ENCODE assay signal across 21 cellular contexts in genomic region chr7:48049850-48050249, GRCh38. TPM values are rescaled to one million over a fixed set of nuclear protein-coding genes. Genes with fewer than 3 reads are reported as not detected.
DNase-seq lines count a peak whose midpoint lies in the region; ATAC-seq and TF ChIP-seq lines count a peak whose summit lies in the region.
"Had no signal": no experiment of that assay in that cellular context is flagged by ENCODE, and none has a peak within 500 bp of the region (broad histone marks: within the 10 kb centered on the region; RNA-seq: fewer than 3 reads in every experiment).

No MANE protein-coding gene starts in this region.

- intact Hi-C loops in CD8-positive, alpha-beta T cell (cut with DNase I, micrococcal nuclease), result no loop called here
- intact Hi-C loops in naive thymus-derived CD4-positive, alpha-beta T cell (cut with micrococcal nuclease), result no loop called here

- TF ChIP-seq CTCF in CD8-positive, alpha-beta T cell (IDR thresholded peaks at IDR 0.05), result no peak

- ATAC-seq in CD8-positive, alpha-beta T cell, result no peak
- peak; percentile 51 for ATAC-seq in effector memory CD8-positive, alpha-beta T cell (replicated peaks)
- ATAC-seq in naive thymus-derived CD4-positive, alpha-beta T cell, result peak; percentile 48
- ATAC-seq in GM21717 (IDR thresholded peaks at IDR 0.05; ENCODE audit: unreplicated experiment), result no peak
- ATAC-seq: Panc1, SK-N-SH treated with all-trans-retinoic acid at 6 μM for 48 hours had no signal

- no peaks in the 10 kb centered on the region for H3K27me3 ChIP-seq in CD8-positive, alpha-beta T cell (ENCODE audit: insufficient read depth, low read length)
- no peaks in the 10 kb centered on the region for H3K27me3 ChIP-seq in naive thymus-derived CD4-positive, alpha-beta T cell (ENCODE audit: control insufficient read depth in 2 of 2, insufficient read depth in 2 of 2, low read length in 2 of 2)

- H3K36me3 Mint-ChIP-seq in CD8-positive, alpha-beta T cell, result no peaks in the 10 kb centered on the region
- H3K36me3 Mint-ChIP-seq in effector memory CD8-positive, alpha-beta T cell (ENCODE audit: insufficient read depth), result peaks cover 4% of the 10 kb centered on the region
- H3K36me3 Mint-ChIP-seq in naive thymus-derived CD4-positive, alpha-beta T cell, result peaks cover 0 to 3% (median 0%) of the 10 kb centered on the region in 5 donors

- H3K4me3 Mint-ChIP-seq in CD8-positive, alpha-beta T cell, result no peak overlapping the region
- H3K4me3 Mint-ChIP-seq in effector memory CD8-positive, alpha-beta T cell, result no peak overlapping the region
- peak overlapping the region in 1 of 10 donors; percentile 35 for H3K4me3 Mint-ChIP-seq in naive thymus-derived CD4-positive, alpha-beta T cell
- H3K4me3 Mint-ChIP-seq: H9 had no signal

- no peak overlapping the region for H3K27ac ChIP-seq in CD8-positive, alpha-beta T cell (ENCODE audit: low read depth, low read length)
- no peak overlapping the region for H3K27ac ChIP-seq in naive thymus-derived CD4-positive, alpha-beta T cell (ENCODE audit: low read depth, low read length)

- H3K4me1 Mint-ChIP-seq in CD8-positive, alpha-beta T cell (ENCODE audit: low read depth), result peaks cover 23% of the 10 kb centered on the region
- H3K4me1 Mint-ChIP-seq in effector memory CD8-positive, alpha-beta T cell (ENCODE audit: low read depth in 2 of 2), result peaks cover 20 to 28% of the 10 kb centered on the region in 2 donors
- H3K4me1 Mint-ChIP-seq in naive thymus-derived CD4-positive, alpha-beta T cell, result peaks cover 16 to 24% (median 20%) of the 10 kb centered on the region in 7 donors

- H3K36me3 ChIP-seq in CD8-positive, alpha-beta T cell (ENCODE audit: insufficient read depth, low read length), result no peaks in the 10 kb centered on the region
- H3K36me3 ChIP-seq in naive thymus-derived CD4-positive, alpha-beta T cell (ENCODE audit: control insufficient read depth in 2 of 3, insufficient read depth in 3 of 3, low read length in 3 of 3), result no peaks in the 10 kb centered on the region

- peaks cover 23% of the 10 kb centered on the region for H3K4me1 ChIP-seq in CD8-positive, alpha-beta T cell (ENCODE audit: insufficient read depth, low read length)
- peaks cover 0 to 10% of the 10 kb centered on the region in 2 donors for H3K4me1 ChIP-seq in naive thymus-derived CD4-positive, alpha-beta T cell (ENCODE audit: control insufficient read depth in 2 of 2, insufficient read depth in 2 of 2, low read length in 2 of 2)

- H3K9me3 ChIP-seq in CD8-positive, alpha-beta T cell (ENCODE audit: low read length), result no peaks in the 10 kb centered on the region
- H3K9me3 ChIP-seq in naive thymus-derived CD4-positive, alpha-beta T cell (ENCODE audit: control insufficient read depth in 2 of 3, low read length in 3 of 3), result no peaks in the 10 kb centered on the region

- H3K4me3 ChIP-seq in CD8-positive, alpha-beta T cell (ENCODE audit: low read depth, low read length), result no peak overlapping the region
- H3K4me3 ChIP-seq in naive thymus-derived CD4-positive, alpha-beta T cell (ENCODE audit: low read length), result no peak overlapping the region

- peak overlapping the region; percentile 39 for H3K27ac Mint-ChIP-seq in CD8-positive, alpha-beta T cell
- no peak overlapping the region for H3K27ac Mint-ChIP-seq in effector memory CD8-positive, alpha-beta T cell
- no peak overlapping the region for H3K27ac Mint-ChIP-seq in naive thymus-derived CD4-positive, alpha-beta T cell

- DNase-seq in CD8-positive, alpha-beta T cell, result no peak
- DNase-seq in NOMO-1 treated with DMSO at 0.1 percent for 48 hours (lab: John Stamatoyannopoulos, UW; ENCODE audit: unreplicated experiment), result peak; percentile 40
- no peak for DNase-seq in effector memory CD8-positive, alpha-beta T cell
- DNase-seq in naive thymus-derived CD4-positive, alpha-beta T cell, result no peak
- no peak for DNase-seq in NCI-H526 treated with DMSO at 0.1 percent for 48 hours (lab: John Stamatoyannopoulos, UW)
- no peak for DNase-seq in H4 (ENCODE audit: low spot score)
- DNase-seq: DMS 273 treated with DMSO at 0.1 percent for 48 hours; H9; Kasumi-1; NCI-H1436; NCI-H2081 treated with DMSO at 0.1 percent for 48 hours; NCI-H2227 treated with DMSO at 0.1 percent for 48 hours; NCI-H69; NK-92 treated with Interleukin-12 subunit alpha and Interleukin-12 subunit beta, amount 100 ng/mL, for 24 hours; SHP77 had no signal

- H3K27me3 Mint-ChIP-seq in CD8-positive, alpha-beta T cell (ENCODE audit: low read depth), result no peaks in the 10 kb centered on the region
- no peaks in the 10 kb centered on the region for H3K27me3 Mint-ChIP-seq in effector memory CD8-positive, alpha-beta T cell
- no peaks in the 10 kb centered on the region for H3K27me3 Mint-ChIP-seq in naive thymus-derived CD4-positive, alpha-beta T cell

- no peaks in the 10 kb centered on the region for H3K9me3 Mint-ChIP-seq in CD8-positive, alpha-beta T cell
- H3K9me3 Mint-ChIP-seq in effector memory CD8-positive, alpha-beta T cell, result no peaks in the 10 kb centered on the region
- peaks cover 0 to 2% (median 0%) of the 10 kb centered on the region in 11 donors for H3K9me3 Mint-ChIP-seq in naive thymus-derived CD4-positive, alpha-beta T cell
- H3K9me3 Mint-ChIP-seq: H9 had no signal

- CTCF ChIA-PET in CD8-positive, alpha-beta T cell (lab: Charles Lee), result no interaction called here
- CTCF ChIA-PET in naive thymus-derived CD4-positive, alpha-beta T cell (lab: Charles Lee), result no interaction called here

- POLR2A ChIA-PET in CD8-positive, alpha-beta T cell (lab: Charles Lee), result no interaction called here
- POLR2A ChIA-PET in naive thymus-derived CD4-positive, alpha-beta T cell (lab: Charles Lee), result no interaction called here

RNA-seq across cellular contexts. Expression of gene C7orf57, which starts 14.5 kb away (rescaled TPM):
- not detected for total RNA-seq in CD8-positive, alpha-beta T cell
- total RNA-seq in naive thymus-derived CD4-positive, alpha-beta T cell, result under 1 TPM in 2 of 5 experiments, not detected in 3; 0.17 to 0.80 TPM
- polyA plus RNA-seq in naive thymus-derived CD4-positive, alpha-beta T cell, result under 1 TPM; 0.08 to 0.13 TPM
- total RNA-seq in H4 (2014; rRNA removed; shearing (Covaris generic)), result 0.06 and 0.08 TPM in 2 replicates
- total RNA-seq: H9 had no signal
- polyA plus RNA-seq: AG04450 had no signal

RNA-seq across cellular contexts. Expression of gene SUN3, which starts 20.9 kb away (rescaled TPM):
- total RNA-seq in CD8-positive, alpha-beta T cell, result not detected
- 1 to 10 TPM in 1 of 5 experiments, under 1 TPM in 2, not detected in 2; 0.53 to 1.5 (median 0.84) TPM for total RNA-seq in naive thymus-derived CD4-positive, alpha-beta T cell
- 1 to 10 TPM in 1 of 2 donors, not detected in 1; 2.7 TPM for polyA plus RNA-seq in naive thymus-derived CD4-positive, alpha-beta T cell
- total RNA-seq in H4 (2014; rRNA removed; shearing (Covaris generic)), result 1.1 and 8.6 TPM in 2 replicates
- total RNA-seq: Daoy, H9 had no signal
- polyA plus RNA-seq: AG04450, BJ had no signal

RNA-seq across cellular contexts. Expression of gene UPP1, which starts 39.2 kb away (rescaled TPM):
- 10 to 100 TPM; 87.4 to 90.2 TPM for total RNA-seq in CD8-positive, alpha-beta T cell
- 100 to 1,000 TPM in 1 of 5 experiments, 10 to 100 TPM in 4; 40.2 to 143 (median 89.4) TPM for total RNA-seq in naive thymus-derived CD4-positive, alpha-beta T cell
- polyA plus RNA-seq in naive thymus-derived CD4-positive, alpha-beta T cell, result 100 to 1,000 TPM; 119 to 121 TPM
- total RNA-seq in H4 (2014; rRNA removed; shearing (Covaris generic)), result 42.9 and 64.7 TPM in 2 replicates

Comparison
In these comparisons a context has a peak if more than half of its experiments do, and no peak if none do; other contexts are left out.
1. ATAC-seq: peak in effector memory CD8-positive, alpha-beta T cell (single experiment) and naive thymus-derived CD4-positive, alpha-beta T cell (single experiment); none in CD8-positive, alpha-beta T cell (single experiment) and GM21717 (single experiment).